ENCODE assay signal across 16 cellular contexts in the genomic region with DNA sequence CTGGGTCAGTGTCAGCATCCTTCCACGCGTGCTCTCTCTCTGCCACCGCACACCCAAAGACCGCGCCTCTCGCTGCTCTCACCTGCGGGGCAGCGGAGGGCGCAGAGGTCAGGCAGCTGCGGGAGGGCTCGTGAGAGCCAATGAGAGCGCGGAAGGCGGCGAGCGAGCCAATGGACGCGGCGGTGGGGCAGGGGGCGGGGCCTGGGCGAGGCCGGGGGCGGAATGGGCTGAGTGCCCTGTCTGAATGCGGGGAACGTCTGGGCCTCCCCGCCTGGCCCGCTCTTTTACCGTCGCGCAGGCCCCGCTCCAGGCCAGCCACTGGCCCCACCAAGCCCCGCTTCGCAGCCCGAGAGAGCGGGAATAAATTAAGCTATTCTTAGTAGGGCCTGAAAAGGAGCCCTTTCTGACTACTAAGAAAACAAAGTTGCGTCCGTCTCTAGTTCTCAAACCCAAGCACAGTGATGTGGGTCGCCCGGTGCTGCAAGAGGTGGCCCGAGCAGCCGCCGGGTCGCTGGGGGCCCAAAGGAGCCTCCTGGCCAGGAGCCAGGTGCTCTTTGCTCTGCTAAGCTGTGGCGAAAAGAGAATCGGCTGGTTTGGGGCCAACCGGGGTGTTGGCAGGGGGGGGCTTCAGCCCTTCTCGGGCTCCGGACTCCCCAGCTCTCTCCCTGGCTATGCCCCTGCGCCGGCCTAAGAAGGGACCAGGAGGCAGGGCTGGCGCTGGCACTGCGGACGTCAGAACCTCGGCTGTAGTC.
DNase-seq lines count a peak whose midpoint lies in the region; ATAC-seq, FAIRE-seq and TF ChIP-seq lines count a peak whose summit lies in the region.
"Had no signal": no experiment of that assay in that cellular context is flagged by ENCODE, and none has a peak within 500 bp of the region (broad histone marks: within the 10 kb centered on the region; RNA-seq: fewer than 3 reads in every experiment).

No MANE protein-coding gene starts in this region.

- H3K36me3 Mint-ChIP-seq in chondrocyte (ENCODE audit: low read depth): peaks cover 12% of the 10 kb centered on the region
- H3K36me3 Mint-ChIP-seq in activated T-cell treated with anti-CD3 and anti-CD28 coated beads, Interleukin-2, amount 50 U/mL, for 4 hours (ENCODE audit: insufficient read depth): no peaks in the 10 kb centered on the region

- no peak overlapping the region for H3K4me3 Mint-ChIP-seq in chondrocyte (ENCODE audit: unreplicated experiment)
- H3K4me3 Mint-ChIP-seq in activated T-cell treated with anti-CD3 and anti-CD28 coated beads, Interleukin-2, amount 50 U/mL, for 4 hours: no peak overlapping the region

- H3K27ac ChIP-seq in HUES48 (ENCODE audit: low read depth, low read length): no peak overlapping the region
- H3K27ac ChIP-seq: KMS-11, VCaP had no signal

- no peaks in the 10 kb centered on the region for H3K36me3 ChIP-seq in HUES48 (ENCODE audit: control insufficient read depth, insufficient read depth, low read length)

- H3K9me3 Mint-ChIP-seq in chondrocyte (ENCODE audit: low read depth): peaks cover 33% of the 10 kb centered on the region
- H3K9me3 Mint-ChIP-seq in activated T-cell treated with anti-CD3 and anti-CD28 coated beads, Interleukin-2, amount 50 U/mL, for 4 hours: peaks cover 15% of the 10 kb centered on the region

- no peak for TF ChIP-seq POLR2A in GM12892 (IDR thresholded peaks at IDR 0.05; ENCODE audit: low read depth, low read length)

- no peak overlapping the region for H3K9ac ChIP-seq in HUES48 (ENCODE audit: low read depth, low read length)
- H3K9ac ChIP-seq: KMS-11 had no signal

- peaks cover 4% of the 10 kb centered on the region for H3K4me1 Mint-ChIP-seq in chondrocyte (ENCODE audit: low read depth)
- peaks cover 2% of the 10 kb centered on the region for H3K4me1 Mint-ChIP-seq in activated T-cell treated with anti-CD3 and anti-CD28 coated beads, Interleukin-2, amount 50 U/mL, for 4 hours (ENCODE audit: low read depth)

- H3K27ac Mint-ChIP-seq in chondrocyte (ENCODE audit: unreplicated experiment): no peak overlapping the region

- FAIRE-seq in GM12892 (lab: Jason Lieb, UNC): no peak

- peaks cover 13% of the 10 kb centered on the region for H3K9me3 ChIP-seq in HUES48 (ENCODE audit: control insufficient read depth, insufficient read depth, low read length)

- DNase-seq in globus pallidus (ENCODE audit: low spot score) (peak; percentile 32), left kidney (ENCODE audit: low read depth, low spot score) (peak; percentile 29), retina (peak; percentile 52), GM12892 (ENCODE audit: insufficient read length) (no peak), chondrocyte (ENCODE audit: low spot score) (no peak)
- DNase-seq in activated T-cell treated with anti-CD3 and anti-CD28 coated beads, Interleukin-2, amount 50 U/mL, for 4 hours: no peak
- DNase-seq: activated CD4-positive, alpha-beta T cell treated with anti-CD3 and anti-CD28 coated beads, Interleukin-2, amount 50 U/mL, for 4 hours; foreskin melanocyte; NCI-H187 treated with DMSO at 0.1 percent for 48 hours; OCI-M1; stimulated activated CD4-positive, alpha-beta T cell treated with anti-CD3 and anti-CD28 coated beads, Interleukin-15, amount 100 ng/mL, for 24 hours; T-helper 1 cell had no signal

- ATAC-seq in activated T-cell treated with anti-CD3 and anti-CD28 coated beads, Interleukin-2, amount 50 U/mL, for 4 hours: no peak
- no peak for ATAC-seq in HG03139 (IDR thresholded peaks at IDR 0.05; ENCODE audit: unreplicated experiment)

- peaks cover 12% of the 10 kb centered on the region for H3K27me3 Mint-ChIP-seq in chondrocyte (ENCODE audit: low read depth)
- peaks cover 26% of the 10 kb centered on the region for H3K27me3 Mint-ChIP-seq in activated T-cell treated with anti-CD3 and anti-CD28 coated beads, Interleukin-2, amount 50 U/mL, for 4 hours (ENCODE audit: low read depth)

- peaks cover 54% of the 10 kb centered on the region for H3K27me3 ChIP-seq in HUES48 (ENCODE audit: control insufficient read depth, insufficient read depth, low read length)

- no peak for TF ChIP-seq CTCF in chondrocyte (IDR thresholded peaks at IDR 0.05)

- 0 out of 2 replicates have a peak, but pooled peaks cover 3% of the 10 kb centered on the region for H3K4me1 ChIP-seq in HUES48 (ENCODE audit: control insufficient read depth, insufficient read depth, low read length)

- 0 out of 2 replicates have a peak overlapping the region, but pooled peaks have one; percentile 31 for H3K4me3 ChIP-seq in HUES48 (ENCODE audit: low read depth, low read length)

Comparison
In these comparisons a context has a peak if more than half of its experiments do, and no peak if none do; other contexts are left out.
1. DNase-seq: peak in globus pallidus (single experiment), left kidney (single experiment) and retina (single experiment); none in GM12892 (single experiment), chondrocyte (single experiment) and activated T-cell treated with anti-CD3 and anti-CD28 coated beads, Interleukin-2, amount 50 U/mL, for 4 hours (single experiment).